In genomic region chr9:129888809-129889460, GRCh38 we compare ENCODE assay signal across 12 cellular contexts. TPM values are rescaled to one million over a fixed set of nuclear protein-coding genes. Genes with fewer than 3 reads are reported as not detected.
A peak's percentile ranks its signal among the peaks of the same experiment; 100 is the strongest.
DNase-seq lines count a peak whose midpoint lies in the region; ATAC-seq and TF ChIP-seq lines count a peak whose summit lies in the region.
"Had no signal": no experiment of that assay in that cellular context is flagged by ENCODE, and none has a peak within 500 bp of the region (broad histone marks: within the 10 kb centered on the region; RNA-seq: fewer than 3 reads in every experiment).

No MANE protein-coding gene starts in this region.

- no peaks in the 10 kb centered on the region for H3K9me3 Mint-ChIP-seq in activated CD4-positive, alpha-beta T cell treated with anti-CD3 and anti-CD28 coated beads, Interleukin-2, amount 10 ng/mL, durations not matched to agents 7 days and 5 days
- no peaks in the 10 kb centered on the region for H3K9me3 Mint-ChIP-seq in activated naive CD8-positive, alpha-beta T cell (ENCODE audit: low read depth)
- H3K9me3 Mint-ChIP-seq in stimulated activated effector memory CD8-positive, alpha-beta T cell treated with anti-CD3 and anti-CD28 coated beads, Interleukin-12 subunit alpha, Interleukin-12 subunit beta, amount 100 ng/mL, for 72 hours = no peaks in the 10 kb centered on the region

- H3K27ac ChIP-seq in prostate gland = no peak overlapping the region
- H3K27ac ChIP-seq: A549, cardiac muscle cell had no signal

- ATAC-seq in HG03432 (IDR thresholded peaks at IDR 0.05; ENCODE audit: unreplicated experiment) = peak; percentile 9
- peak; percentile 2 for ATAC-seq in stimulated activated effector memory CD8-positive, alpha-beta T cell treated with anti-CD3 and anti-CD28 coated beads, Interleukin-12 subunit alpha, Interleukin-12 subunit beta, amount 100 ng/mL, for 72 hours
- no peak for ATAC-seq in activated CD4-positive, CD25-positive, alpha-beta regulatory T cell treated with anti-CD3 and anti-CD28 coated beads, Interleukin-2, amount 50 U/mL, for 24 hours
- ATAC-seq: A549, left lobe of liver had no signal

- H3K36me3 ChIP-seq in prostate gland = peaks cover 0 to 3% of the 10 kb centered on the region in 2 donors

- H3K4me3 ChIP-seq in prostate gland = no peak overlapping the region
- H3K4me3 ChIP-seq: A549, cardiac muscle cell had no signal

- peaks cover 15% of the 10 kb centered on the region for H3K4me1 ChIP-seq in prostate gland (replicated peaks)

- DNase-seq in activated CD4-positive, alpha-beta T cell treated with anti-CD3 and anti-CD28 coated beads, Interleukin-2, amount 10 ng/mL, durations not matched to agents 7 days and 5 days = no peak
- DNase-seq in activated CD4-positive, alpha-beta T cell treated with anti-CD3 and anti-CD28 coated beads, Interleukin-2, amount 50 U/mL, for 4 hours = no peak
- peak in 1 of 2 donors; percentile 74 for DNase-seq in stimulated activated effector memory CD8-positive, alpha-beta T cell treated with anti-CD3 and anti-CD28 coated beads, Interleukin-12 subunit alpha, Interleukin-12 subunit beta, amount 100 ng/mL, for 72 hours (ENCODE audit: low spot score in 2 of 2)
- DNase-seq in prostate gland (ENCODE audit: low spot score) = no peak
- no peak for DNase-seq in DMS153 treated with DMSO at 0.1 percent for 48 hours (lab: John Stamatoyannopoulos, UW; ENCODE audit: unreplicated experiment)
- DNase-seq: IMR-90 had no signal

- H3K4me3 Mint-ChIP-seq in activated CD4-positive, alpha-beta T cell treated with anti-CD3 and anti-CD28 coated beads, Interleukin-2, amount 10 ng/mL, durations not matched to agents 7 days and 5 days = peak overlapping the region; percentile 83
- peak overlapping the region; percentile 91 for H3K4me3 Mint-ChIP-seq in activated naive CD8-positive, alpha-beta T cell
- peak overlapping the region; percentile 93 for H3K4me3 Mint-ChIP-seq in stimulated activated effector memory CD8-positive, alpha-beta T cell treated with anti-CD3 and anti-CD28 coated beads, Interleukin-12 subunit alpha, Interleukin-12 subunit beta, amount 100 ng/mL, for 72 hours

- intact Hi-C loops in prostate gland (cut with DNase I) = loop anchor here (5.0 kb wide), 2 partner anchors 43 to 348 kb away; no protein-coding TSS in a partner anchor

- POLR2A ChIA-PET in activated CD4-positive, alpha-beta T cell treated with anti-CD3 and anti-CD28 coated beads, Interleukin-2, amount 10 ng/mL, durations not matched to agents 7 days and 5 days (lab: Charles Lee) = interaction anchor here (0.6 to 0.9 kb wide), 2 partner anchors 153 to 197 kb away, joined by 3 to 9 read pairs; no protein-coding TSS in a partner anchor

- peak overlapping the region; percentile 98 for H3K27ac Mint-ChIP-seq in activated CD4-positive, alpha-beta T cell treated with anti-CD3 and anti-CD28 coated beads, Interleukin-2, amount 10 ng/mL, durations not matched to agents 7 days and 5 days
- peak overlapping the region; percentile 100 for H3K27ac Mint-ChIP-seq in activated naive CD8-positive, alpha-beta T cell
- H3K27ac Mint-ChIP-seq in stimulated activated effector memory CD8-positive, alpha-beta T cell treated with anti-CD3 and anti-CD28 coated beads, Interleukin-12 subunit alpha, Interleukin-12 subunit beta, amount 100 ng/mL, for 72 hours = peak overlapping the region; percentile 99

- TF ChIP-seq POLR2A in prostate gland (IDR thresholded peaks at IDR 0.05) = no peak

- peaks cover 77% of the 10 kb centered on the region for H3K36me3 Mint-ChIP-seq in activated CD4-positive, alpha-beta T cell treated with anti-CD3 and anti-CD28 coated beads, Interleukin-2, amount 10 ng/mL, durations not matched to agents 7 days and 5 days (ENCODE audit: low read depth)
- peaks cover 11% of the 10 kb centered on the region for H3K36me3 Mint-ChIP-seq in activated naive CD8-positive, alpha-beta T cell
- H3K36me3 Mint-ChIP-seq in stimulated activated effector memory CD8-positive, alpha-beta T cell treated with anti-CD3 and anti-CD28 coated beads, Interleukin-12 subunit alpha, Interleukin-12 subunit beta, amount 100 ng/mL, for 72 hours = no peaks in the 10 kb centered on the region

- H3K27me3 Mint-ChIP-seq in activated CD4-positive, alpha-beta T cell treated with anti-CD3 and anti-CD28 coated beads, Interleukin-2, amount 10 ng/mL, durations not matched to agents 7 days and 5 days = no peaks in the 10 kb centered on the region
- no peaks in the 10 kb centered on the region for H3K27me3 Mint-ChIP-seq in activated naive CD8-positive, alpha-beta T cell

- TF ChIP-seq CTCF in prostate gland (IDR thresholded peaks at IDR 0.05) = no peak

- CTCF ChIA-PET in activated CD4-positive, alpha-beta T cell treated with anti-CD3 and anti-CD28 coated beads, Interleukin-2, amount 10 ng/mL, durations not matched to agents 7 days and 5 days (lab: Charles Lee) = interaction anchor here (0.8 to 2.2 kb wide), 7 partner anchors 21 to 179 kb away, joined by 3 to 10 read pairs (median 4); partner anchors contain the start of gene GPR107

- H3K27me3 ChIP-seq in prostate gland (replicated peaks; ENCODE audit: insufficient read depth) = no peaks in the 10 kb centered on the region
- H3K27me3 ChIP-seq: cardiac muscle cell had no signal

- WGBS in prostate gland = 85% methylated on average over 23 of the region's 23 CpGs

- no peaks in the 10 kb centered on the region for H3K9me3 ChIP-seq in prostate gland
- H3K9me3 ChIP-seq: A549 had no signal

- peaks cover 84% of the 10 kb centered on the region for H3K4me1 Mint-ChIP-seq in activated CD4-positive, alpha-beta T cell treated with anti-CD3 and anti-CD28 coated beads, Interleukin-2, amount 10 ng/mL, durations not matched to agents 7 days and 5 days
- peaks cover 84% of the 10 kb centered on the region for H3K4me1 Mint-ChIP-seq in activated naive CD8-positive, alpha-beta T cell (ENCODE audit: low read depth)
- H3K4me1 Mint-ChIP-seq in stimulated activated effector memory CD8-positive, alpha-beta T cell treated with anti-CD3 and anti-CD28 coated beads, Interleukin-12 subunit alpha, Interleukin-12 subunit beta, amount 100 ng/mL, for 72 hours = peaks cover 92% of the 10 kb centered on the region

RNA-seq across cellular contexts. Expression of gene USP20, which starts 53.7 kb away (rescaled TPM):
- 100 to 1,000 TPM in 1 of 2 experiments, 10 to 100 TPM in 1; 90.8 to 105 TPM for total RNA-seq in activated CD4-positive, alpha-beta T cell treated with anti-CD3 and anti-CD28 coated beads, Interleukin-2, amount 10 ng/mL, durations not matched to agents 7 days and 5 days
- total RNA-seq in prostate gland = 10 to 100 TPM; 34.8 to 53.5 TPM

RNA-seq across cellular contexts. Expression of gene C9orf78, which starts 53.9 kb away (rescaled TPM):
- total RNA-seq in activated CD4-positive, alpha-beta T cell treated with anti-CD3 and anti-CD28 coated beads, Interleukin-2, amount 10 ng/mL, durations not matched to agents 7 days and 5 days = 10 to 100 TPM; 83.9 to 89.2 TPM
- total RNA-seq in prostate gland = 10 to 100 TPM; 63.7 to 76.8 TPM

Comparison
In these comparisons a context has a peak if more than half of its experiments do, and no peak if none do; other contexts are left out.
1. ATAC-seq: peak in HG03432 (single experiment) and stimulated activated effector memory CD8-positive, alpha-beta T cell treated with anti-CD3 and anti-CD28 coated beads, Interleukin-12 subunit alpha, Interleukin-12 subunit beta, amount 100 ng/mL, for 72 hours (single experiment); none in activated CD4-positive, CD25-positive, alpha-beta regulatory T cell treated with anti-CD3 and anti-CD28 coated beads, Interleukin-2, amount 50 U/mL, for 24 hours (0 of 2).
2. Peak in every context shown above with its lines, with median percentiles within 50 percentile points of each other: H3K27ac Mint-ChIP-seq and H3K4me3 Mint-ChIP-seq.